In the genomic region with DNA sequence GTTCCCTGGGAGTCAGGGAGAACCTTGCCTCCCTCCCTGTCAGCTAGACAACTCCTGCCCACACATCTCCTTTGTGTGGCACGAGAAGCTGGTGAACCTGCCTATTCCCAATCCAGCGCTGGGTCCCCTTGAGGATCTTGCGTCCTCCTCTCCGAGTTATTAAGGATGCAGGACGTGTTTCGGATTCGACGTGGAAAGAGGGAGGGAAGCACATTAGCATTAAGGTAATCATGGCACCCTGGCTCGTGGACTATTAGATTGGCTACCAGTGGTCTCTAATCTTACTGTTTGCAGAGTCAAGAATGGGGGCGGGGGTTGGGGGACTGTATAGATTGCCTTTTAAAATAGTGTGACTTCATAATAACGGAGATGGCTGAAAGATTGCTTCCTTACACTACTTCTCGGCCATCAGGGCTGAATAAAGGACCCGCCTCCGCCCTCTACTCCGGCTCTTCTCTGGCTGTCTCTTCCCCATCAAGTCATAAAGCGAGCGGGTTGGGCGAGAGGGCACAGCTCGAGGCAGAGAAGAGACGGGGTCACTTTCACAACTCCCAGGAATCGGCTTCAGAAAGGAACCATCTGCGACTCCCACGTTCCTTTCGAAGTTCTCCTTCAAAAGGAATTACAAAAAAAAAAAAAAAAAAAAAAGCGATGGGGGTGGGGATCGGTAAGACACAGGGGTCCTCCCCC, we compare ENCODE assay signal across 9 cellular contexts. TPM values are rescaled to one million over a fixed set of nuclear protein-coding genes. Genes with fewer than 3 reads are reported as not detected.
A peak's percentile ranks its signal among the peaks of the same experiment; 100 is the strongest.
DNase-seq lines count a peak whose midpoint lies in the region; ATAC-seq and TF ChIP-seq lines count a peak whose summit lies in the region.
"Had no signal": no experiment of that assay in that cellular context is flagged by ENCODE, and none has a peak within 500 bp of the region (broad histone marks: within the 10 kb centered on the region; RNA-seq: fewer than 3 reads in every experiment).

No MANE protein-coding gene starts in this region.

- no peak overlapping the region for H3K27ac ChIP-seq in HUES6 (ENCODE audit: low read depth, low read length)

- ATAC-seq in GM21390 (IDR thresholded peaks at IDR 0.05; ENCODE audit: unreplicated experiment) = no peak

- H3K9me3 Mint-ChIP-seq in nephron progenitor cell (no peaks in the 10 kb centered on the region), CD14-positive monocyte (peaks cover 0 to 11% (median 3%) of the 10 kb centered on the region in 7 donors)
- H3K9me3 Mint-ChIP-seq: activated CD4-positive, alpha-beta memory T cell treated with anti-CD3 and anti-CD28 coated beads, Interleukin-2, amount 10 ng/mL, durations not matched to agents 7 days and 5 days had no signal

- no peak for TF ChIP-seq CTCF in nephron progenitor cell (IDR thresholded peaks at IDR 0.05)
- no peak for TF ChIP-seq CTCF in CD14-positive monocyte (IDR thresholded peaks at IDR 0.05)

- DNase-seq in Ammon's horn (ENCODE audit: low spot score) = peak; percentile 40
- peak; percentile 55 for DNase-seq in ecto neural progenitor cell (ENCODE audit: low spot score)
- DNase-seq in nephron progenitor cell = peak; percentile 30
- no peak for DNase-seq in T-helper 2 cell
- DNase-seq in CD14-positive monocyte (ENCODE audit: low spot score) = no peak
- DNase-seq in NCI-H2196 treated with DMSO at 0.1 percent for 48 hours (lab: John Stamatoyannopoulos, UW; ENCODE audit: unreplicated experiment) = no peak
- DNase-seq: activated CD4-positive, alpha-beta memory T cell treated with anti-CD3 and anti-CD28 coated beads, Interleukin-2, amount 10 ng/mL, durations not matched to agents 7 days and 5 days had no signal

- H3K27ac Mint-ChIP-seq in nephron progenitor cell (no peak overlapping the region), CD14-positive monocyte (no peak overlapping the region)
- H3K27ac Mint-ChIP-seq: activated CD4-positive, alpha-beta memory T cell treated with anti-CD3 and anti-CD28 coated beads, Interleukin-2, amount 10 ng/mL, durations not matched to agents 7 days and 5 days had no signal

- no peak overlapping the region for H3K9ac ChIP-seq in HUES6 (ENCODE audit: low read length)

- H3K27me3 ChIP-seq in HUES6 (ENCODE audit: control insufficient read depth, insufficient read depth, low read length) = peaks cover 88% of the 10 kb centered on the region

- H3K27me3 Mint-ChIP-seq in nephron progenitor cell (ENCODE audit: low read depth, poor library complexity) (peaks cover 85% of the 10 kb centered on the region), CD14-positive monocyte (ENCODE audit: low read depth in 3 of 3) (peaks cover 53 to 67% (median 53%) of the 10 kb centered on the region in 3 donors)

- H3K4me3 ChIP-seq in HUES6 (ENCODE audit: low read depth, low read length) = peak overlapping the region; percentile 85

- H3K36me3 Mint-ChIP-seq in nephron progenitor cell (ENCODE audit: low read depth) (no peaks in the 10 kb centered on the region), CD14-positive monocyte (peaks cover 2 to 9% of the 10 kb centered on the region in 2 donors)

- intact Hi-C loops in CD14-positive monocyte (cut with micrococcal nuclease) = no loop called here

- H3K4me1 Mint-ChIP-seq in nephron progenitor cell = peaks cover 34% of the 10 kb centered on the region
- H3K4me1 Mint-ChIP-seq in CD14-positive monocyte = peaks cover 22% of the 10 kb centered on the region

- H3K9me3 ChIP-seq in HUES6 (ENCODE audit: control insufficient read depth, insufficient read depth, low read depth, low read length) = no peaks in the 10 kb centered on the region

- no peaks in the 10 kb centered on the region for H3K36me3 ChIP-seq in HUES6 (ENCODE audit: control insufficient read depth, insufficient read depth, low read length)

- H3K4me3 Mint-ChIP-seq in nephron progenitor cell (peak overlapping the region; percentile 90), CD14-positive monocyte (peak overlapping the region in 1 of 2 donors; percentile 89)
- H3K4me3 Mint-ChIP-seq: activated CD4-positive, alpha-beta memory T cell treated with anti-CD3 and anti-CD28 coated beads, Interleukin-2, amount 10 ng/mL, durations not matched to agents 7 days and 5 days had no signal

- H3K4me1 ChIP-seq in HUES6 (ENCODE audit: control insufficient read depth, insufficient read depth, low read length) = peaks cover 9% of the 10 kb centered on the region

RNA-seq across cellular contexts. Expression of a gene that starts 1.7 kb away (rescaled TPM):
- not detected for polyA plus RNA-seq in CD14-positive monocyte

Comparison
In these comparisons a context has a peak if more than half of its experiments do, and no peak if none do; other contexts are left out.
1. DNase-seq: peak in Ammon's horn (single experiment), ecto neural progenitor cell (single experiment) and nephron progenitor cell (single experiment); none in T-helper 2 cell (0 of 5), CD14-positive monocyte (single experiment) and NCI-H2196 treated with DMSO at 0.1 percent for 48 hours (single experiment).